Comparison of ENCODE assay signal across 1 cellular context in genomic region chr3:69143605-69144004, GRCh38.
A peak's percentile ranks its signal among the peaks of the same experiment; 100 is the strongest.
TF ChIP-seq lines count a peak whose summit lies in the region.

No MANE protein-coding gene starts in this region.

TF ChIP-seq in K562, 482 proteins besides CTCF, POLR2A, EP300 and RAD21 (continued from another document and continues in another):
- no peak for TF ChIP-seq ZNF609 (CRISPR knock-in tag; IDR thresholded peaks at IDR 0.05; ENCODE audit: borderline replicate concordance)
- no peak for TF ChIP-seq NCOA2 (IDR thresholded peaks at IDR 0.05; ENCODE audit: partially characterized antibody in 2 of 2)
- no peak for TF ChIP-seq DNMT1 (IDR thresholded peaks at IDR 0.05)
- no peak for TF ChIP-seq SNIP1 (IDR thresholded peaks at IDR 0.05; ENCODE audit: low read depth)
- TF ChIP-seq CCAR2 (IDR thresholded peaks at IDR 0.05; ENCODE audit: low read depth, low read length) = no peak
- no peak for TF ChIP-seq SMC3 (conservative IDR thresholded peaks at IDR 0.05; ENCODE audit: insufficient read depth, low read depth, low read length)
- no peak; the same call in 1 of the 2 replicates for TF ChIP-seq PYGO2 (tag; IDR thresholded peaks at IDR 0.05)
- TF ChIP-seq, protein P1, sequence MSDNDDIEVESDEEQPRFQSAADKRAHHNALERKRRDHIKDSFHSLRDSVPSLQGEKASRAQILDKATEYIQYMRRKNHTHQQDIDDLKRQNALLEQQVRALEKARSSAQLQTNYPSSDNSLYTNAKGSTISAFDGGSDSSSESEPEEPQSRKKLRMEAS (CRISPR knock-in tag; IDR thresholded peaks at IDR 0.05) = no peak
- no peak; the same call in 1 of the 2 replicates for TF ChIP-seq ZNF239 (CRISPR knock-in tag; IDR thresholded peaks at IDR 0.05)
- no peak for TF ChIP-seq CHAMP1 (IDR thresholded peaks at IDR 0.05)
- no peak for TF ChIP-seq POLR2B (IDR thresholded peaks at IDR 0.05; ENCODE audit: low read depth, partially characterized antibody)
- TF ChIP-seq TSC22D4 (tag; IDR thresholded peaks at IDR 0.05) = no peak
- TF ChIP-seq HNRNPL (IDR thresholded peaks at IDR 0.05; ENCODE audit: low read depth, low read length) = no peak
- no peak for TF ChIP-seq FOXP4 (CRISPR knock-in tag; IDR thresholded peaks at IDR 0.05; ENCODE audit: borderline replicate concordance)
- no peak for TF ChIP-seq ZNF408 (CRISPR knock-in tag; IDR thresholded peaks at IDR 0.05; ENCODE audit: low read depth)
- no peak for TF ChIP-seq USF2 (CRISPR knock-in tag; IDR thresholded peaks at IDR 0.05)
- TF ChIP-seq MED1 (CRISPR knock-in tag; IDR thresholded peaks at IDR 0.05; ENCODE audit: borderline replicate concordance) = no peak
- peak; percentile 67 for TF ChIP-seq DPF2 (IDR thresholded peaks at IDR 0.05)
- TF ChIP-seq, protein P2, sequence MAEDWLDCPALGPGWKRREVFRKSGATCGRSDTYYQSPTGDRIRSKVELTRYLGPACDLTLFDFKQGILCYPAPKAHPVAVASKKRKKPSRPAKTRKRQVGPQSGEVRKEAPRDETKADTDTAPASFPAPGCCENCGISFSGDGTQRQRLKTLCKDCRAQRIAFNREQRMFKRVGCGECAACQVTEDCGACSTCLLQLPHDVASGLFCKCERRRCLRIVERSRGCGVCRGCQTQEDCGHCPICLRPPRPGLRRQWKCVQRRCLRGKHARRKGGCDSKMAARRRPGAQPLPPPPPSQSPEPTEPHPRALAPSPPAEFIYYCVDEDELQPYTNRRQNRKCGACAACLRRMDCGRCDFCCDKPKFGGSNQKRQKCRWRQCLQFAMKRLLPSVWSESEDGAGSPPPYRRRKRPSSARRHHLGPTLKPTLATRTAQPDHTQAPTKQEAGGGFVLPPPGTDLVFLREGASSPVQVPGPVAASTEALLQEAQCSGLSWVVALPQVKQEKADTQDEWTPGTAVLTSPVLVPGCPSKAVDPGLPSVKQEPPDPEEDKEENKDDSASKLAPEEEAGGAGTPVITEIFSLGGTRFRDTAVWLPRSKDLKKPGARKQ (CRISPR knock-in tag; IDR thresholded peaks at IDR 0.05) = no peak
- TF ChIP-seq, protein P3, sequence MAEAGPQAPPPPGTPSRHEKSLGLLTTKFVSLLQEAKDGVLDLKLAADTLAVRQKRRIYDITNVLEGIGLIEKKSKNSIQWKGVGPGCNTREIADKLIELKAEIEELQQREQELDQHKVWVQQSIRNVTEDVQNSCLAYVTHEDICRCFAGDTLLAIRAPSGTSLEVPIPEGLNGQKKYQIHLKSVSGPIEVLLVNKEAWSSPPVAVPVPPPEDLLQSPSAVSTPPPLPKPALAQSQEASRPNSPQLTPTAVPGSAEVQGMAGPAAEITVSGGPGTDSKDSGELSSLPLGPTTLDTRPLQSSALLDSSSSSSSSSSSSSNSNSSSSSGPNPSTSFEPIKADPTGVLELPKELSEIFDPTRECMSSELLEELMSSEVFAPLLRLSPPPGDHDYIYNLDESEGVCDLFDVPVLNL (CRISPR knock-in tag; IDR thresholded peaks at IDR 0.05; ENCODE audit: low read depth) = no peak
- TF ChIP-seq NR1H2 (CRISPR knock-in tag; IDR thresholded peaks at IDR 0.05) = no peak
- TF ChIP-seq PRPF4 (IDR thresholded peaks at IDR 0.05; ENCODE audit: insufficient read depth, low read depth, low read length, poor library complexity, severe bottlenecking) = no peak
- TF ChIP-seq FOXA1 (IDR thresholded peaks at IDR 0.05; ENCODE audit: borderline replicate concordance) = no peak
- peak; percentile 81; the same call in 1 of the 2 replicates for TF ChIP-seq C11orf30 (IDR thresholded peaks at IDR 0.05; ENCODE audit: low read depth)
- TF ChIP-seq RFX1 (IDR thresholded peaks at IDR 0.05) = no peak
- no peak for TF ChIP-seq RBM22 (IDR thresholded peaks at IDR 0.05; ENCODE audit: low read depth, low read length, poor library complexity, severe bottlenecking)
- TF ChIP-seq, protein P4, sequence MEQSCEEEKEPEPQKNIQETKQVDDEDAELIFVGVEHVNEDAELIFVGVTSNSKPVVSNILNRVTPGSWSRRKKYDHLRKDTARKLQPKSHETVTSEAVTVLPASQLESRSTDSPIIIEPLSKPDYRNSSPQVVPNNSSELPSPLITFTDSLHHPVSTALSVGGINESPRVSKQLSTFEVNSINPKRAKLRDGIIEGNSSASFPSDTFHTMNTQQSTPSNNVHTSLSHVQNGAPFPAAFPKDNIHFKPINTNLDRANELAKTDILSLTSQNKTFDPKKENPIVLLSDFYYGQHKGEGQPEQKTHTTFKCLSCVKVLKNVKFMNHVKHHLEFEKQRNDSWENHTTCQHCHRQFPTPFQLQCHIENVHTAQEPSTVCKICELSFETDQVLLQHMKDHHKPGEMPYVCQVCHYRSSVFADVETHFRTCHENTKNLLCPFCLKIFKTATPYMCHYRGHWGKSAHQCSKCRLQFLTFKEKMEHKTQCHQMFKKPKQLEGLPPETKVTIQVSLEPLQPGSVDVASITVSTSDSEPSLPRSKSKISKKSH (CRISPR knock-in tag; IDR thresholded peaks at IDR 0.05) = no peak
- TF ChIP-seq CBX8 (IDR thresholded peaks at IDR 0.05; ENCODE audit: borderline replicate concordance, extremely low read depth, low read depth, low read length, poor library complexity, severe bottlenecking) = no peak
- no peak for TF ChIP-seq ZNF41 (CRISPR knock-in tag; conservative IDR thresholded peaks at IDR 0.05)
- TF ChIP-seq PRMT5 (CRISPR knock-in tag; IDR thresholded peaks at IDR 0.05) = no peak
- TF ChIP-seq ZBTB8A (IDR thresholded peaks at IDR 0.05; ENCODE audit: partially characterized antibody) = no peak
- no peak for TF ChIP-seq LCOR (CRISPR knock-in tag; IDR thresholded peaks at IDR 0.05)
- TF ChIP-seq ZNF280A (IDR thresholded peaks at IDR 0.05; ENCODE audit: low read depth, partially characterized antibody) = no peak
- no peak for TF ChIP-seq CSDE1 (IDR thresholded peaks at IDR 0.05)
- TF ChIP-seq, protein P5, sequence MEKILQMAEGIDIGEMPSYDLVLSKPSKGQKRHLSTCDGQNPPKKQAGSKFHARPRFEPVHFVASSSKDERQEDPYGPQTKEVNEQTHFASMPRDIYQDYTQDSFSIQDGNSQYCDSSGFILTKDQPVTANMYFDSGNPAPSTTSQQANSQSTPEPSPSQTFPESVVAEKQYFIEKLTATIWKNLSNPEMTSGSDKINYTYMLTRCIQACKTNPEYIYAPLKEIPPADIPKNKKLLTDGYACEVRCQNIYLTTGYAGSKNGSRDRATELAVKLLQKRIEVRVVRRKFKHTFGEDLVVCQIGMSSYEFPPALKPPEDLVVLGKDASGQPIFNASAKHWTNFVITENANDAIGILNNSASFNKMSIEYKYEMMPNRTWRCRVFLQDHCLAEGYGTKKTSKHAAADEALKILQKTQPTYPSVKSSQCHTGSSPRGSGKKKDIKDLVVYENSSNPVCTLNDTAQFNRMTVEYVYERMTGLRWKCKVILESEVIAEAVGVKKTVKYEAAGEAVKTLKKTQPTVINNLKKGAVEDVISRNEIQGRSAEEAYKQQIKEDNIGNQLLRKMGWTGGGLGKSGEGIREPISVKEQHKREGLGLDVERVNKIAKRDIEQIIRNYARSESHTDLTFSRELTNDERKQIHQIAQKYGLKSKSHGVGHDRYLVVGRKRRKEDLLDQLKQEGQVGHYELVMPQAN (IDR thresholded peaks at IDR 0.05; ENCODE audit: borderline replicate concordance) = no peak
- TF ChIP-seq, protein P6, sequence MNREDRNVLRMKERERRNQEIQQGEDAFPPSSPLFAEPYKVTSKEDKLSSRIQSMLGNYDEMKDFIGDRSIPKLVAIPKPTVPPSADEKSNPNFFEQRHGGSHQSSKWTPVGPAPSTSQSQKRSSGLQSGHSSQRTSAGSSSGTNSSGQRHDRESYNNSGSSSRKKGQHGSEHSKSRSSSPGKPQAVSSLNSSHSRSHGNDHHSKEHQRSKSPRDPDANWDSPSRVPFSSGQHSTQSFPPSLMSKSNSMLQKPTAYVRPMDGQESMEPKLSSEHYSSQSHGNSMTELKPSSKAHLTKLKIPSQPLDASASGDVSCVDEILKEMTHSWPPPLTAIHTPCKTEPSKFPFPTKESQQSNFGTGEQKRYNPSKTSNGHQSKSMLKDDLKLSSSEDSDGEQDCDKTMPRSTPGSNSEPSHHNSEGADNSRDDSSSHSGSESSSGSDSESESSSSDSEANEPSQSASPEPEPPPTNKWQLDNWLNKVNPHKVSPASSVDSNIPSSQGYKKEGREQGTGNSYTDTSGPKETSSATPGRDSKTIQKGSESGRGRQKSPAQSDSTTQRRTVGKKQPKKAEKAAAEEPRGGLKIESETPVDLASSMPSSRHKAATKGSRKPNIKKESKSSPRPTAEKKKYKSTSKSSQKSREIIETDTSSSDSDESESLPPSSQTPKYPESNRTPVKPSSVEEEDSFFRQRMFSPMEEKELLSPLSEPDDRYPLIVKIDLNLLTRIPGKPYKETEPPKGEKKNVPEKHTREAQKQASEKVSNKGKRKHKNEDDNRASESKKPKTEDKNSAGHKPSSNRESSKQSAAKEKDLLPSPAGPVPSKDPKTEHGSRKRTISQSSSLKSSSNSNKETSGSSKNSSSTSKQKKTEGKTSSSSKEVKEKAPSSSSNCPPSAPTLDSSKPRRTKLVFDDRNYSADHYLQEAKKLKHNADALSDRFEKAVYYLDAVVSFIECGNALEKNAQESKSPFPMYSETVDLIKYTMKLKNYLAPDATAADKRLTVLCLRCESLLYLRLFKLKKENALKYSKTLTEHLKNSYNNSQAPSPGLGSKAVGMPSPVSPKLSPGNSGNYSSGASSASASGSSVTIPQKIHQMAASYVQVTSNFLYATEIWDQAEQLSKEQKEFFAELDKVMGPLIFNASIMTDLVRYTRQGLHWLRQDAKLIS (CRISPR knock-in tag; IDR thresholded peaks at IDR 0.05) = no peak
